Comparison of ENCODE assay signal across 11 cellular contexts in the genomic region with DNA sequence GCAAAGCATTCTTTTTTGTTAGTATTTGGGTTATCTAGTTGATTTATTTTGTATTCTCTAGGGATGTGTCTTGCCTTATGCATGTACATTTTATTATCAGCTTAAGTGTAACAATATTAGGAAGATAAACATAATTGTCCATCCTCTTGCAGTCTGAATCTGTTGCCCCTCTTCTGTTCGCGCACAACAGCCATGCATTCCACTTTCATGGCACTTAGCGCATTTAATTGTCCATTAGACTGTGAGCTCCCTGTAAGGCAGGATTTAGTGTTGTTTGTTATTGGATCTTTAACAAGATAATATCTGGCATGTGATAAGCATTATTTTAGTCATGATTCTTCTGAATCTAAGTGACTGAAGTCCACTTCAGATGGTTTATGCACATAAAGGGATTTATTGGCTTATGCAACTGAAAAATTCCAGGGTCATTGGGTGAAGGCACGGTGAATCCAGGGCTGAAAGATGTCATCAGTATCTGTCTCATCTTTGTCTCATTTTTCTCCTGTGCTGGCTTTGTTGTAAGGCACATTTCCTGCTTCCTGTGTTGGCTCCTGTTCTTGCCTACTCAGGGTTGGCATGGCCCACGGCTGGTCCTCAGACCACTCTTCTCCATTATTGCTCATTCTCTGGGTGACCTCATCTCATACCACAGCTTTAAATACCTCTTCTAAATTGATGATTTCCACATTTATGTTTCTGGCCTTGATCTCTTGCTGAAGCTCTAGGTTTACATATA. TPM values are rescaled to one million over a fixed set of nuclear protein-coding genes. Genes with fewer than 3 reads are reported as not detected.
A peak's percentile ranks its signal among the peaks of the same experiment; 100 is the strongest.
DNase-seq lines count a peak whose midpoint lies in the region; ATAC-seq, FAIRE-seq and TF ChIP-seq lines count a peak whose summit lies in the region.
"Had no signal": no experiment of that assay in that cellular context is flagged by ENCODE, and none has a peak within 500 bp of the region (broad histone marks: within the 10 kb centered on the region; RNA-seq: fewer than 3 reads in every experiment).

No MANE protein-coding gene starts in this region.

- no peak for TF ChIP-seq POLR2A in A549 (IDR thresholded peaks at IDR 0.05; ENCODE audit: low read length)

- DNase-seq in A549 (ENCODE audit: low read depth in 1 of 2, low spot score in 1 of 2): peak; percentile 27 to 90
- DNase-seq in HEK293T (ENCODE audit: extremely low spot score): peak; percentile 17
- no peak for DNase-seq in T-helper 17 cell
- DNase-seq in foreskin keratinocyte: peak in 1 of 2 donors; percentile 71
- DNase-seq: activated T-cell treated with anti-CD3 and anti-CD28 coated beads, Interleukin-2, amount 50 U/mL, for 1 hour; tibial artery had no signal

- no peaks in the 10 kb centered on the region for H3K27me3 Mint-ChIP-seq in T-helper 17 cell

- TF ChIP-seq EP300 in A549 (IDR thresholded peaks at IDR 0.05): peak; percentile 89 to 93; a peak in 3 of 5 replicates

- CTCF ChIA-PET in A549 (lab: Yijun Ruan, JAX) (interaction anchor here (0.6 to 1.8 kb wide), 8 partner anchors 13 to 155 kb away, joined by 3 to 6 read pairs (median 3); no protein-coding TSS in a partner anchor), HEK293T (lab: Yijun Ruan, JAX) (no interaction called here)

- peak overlapping the region; percentile 70 for H3K27ac Mint-ChIP-seq in T-helper 17 cell

- peaks cover 17% of the 10 kb centered on the region for H3K36me3 Mint-ChIP-seq in T-helper 17 cell (ENCODE audit: low read depth)

- no peak overlapping the region for H3K4me3 ChIP-seq in A549
- H3K4me3 ChIP-seq: tibial artery had no signal

- POLR2A ChIA-PET in A549 (lab: Yijun Ruan, JAX) (interaction anchor here (1.0 to 2.1 kb wide), 4 partner anchors 20 to 268 kb away, joined by 3 to 17 read pairs (median 6); a partner anchor contains a TSS), HEK293T (lab: Yijun Ruan, JAX) (interaction anchor here (0.9 kb wide), 1 partner anchor 9 kb away, joined by 3 read pairs; no protein-coding TSS in a partner anchor)

- H3K27ac ChIP-seq in A549 (peak overlapping the region; percentile 86 to 94), foreskin keratinocyte (peak overlapping the region; percentile 12)
- H3K27ac ChIP-seq: tibial artery had no signal

- FAIRE-seq in A549 (lab: Jason Lieb, UNC): no peak

- no peaks in the 10 kb centered on the region for H3K27me3 ChIP-seq in foreskin keratinocyte
- H3K27me3 ChIP-seq: tibial artery had no signal

- H3K4me2 ChIP-seq in A549: peak overlapping the region; percentile 60

- no peak for TF ChIP-seq CTCF in A549 (IDR thresholded peaks at IDR 0.05)
- TF ChIP-seq CTCF in foreskin keratinocyte (conservative IDR thresholded peaks at IDR 0.05): no peak

- H3K4me3 Mint-ChIP-seq in T-helper 17 cell: no peak overlapping the region

- ATAC-seq in A549: peak; percentile 90 to 92
- no peak for ATAC-seq in T-helper 17 cell
- ATAC-seq in foreskin keratinocyte: peak; percentile 58
- no peak for ATAC-seq in HG03457 (IDR thresholded peaks at IDR 0.05; ENCODE audit: unreplicated experiment)
- ATAC-seq in GM21576 (IDR thresholded peaks at IDR 0.05; ENCODE audit: unreplicated experiment): no peak
- no peak for ATAC-seq in HG03025 (IDR thresholded peaks at IDR 0.05; ENCODE audit: low FRiP score, unreplicated experiment)
- no peak for ATAC-seq in HG03280 (IDR thresholded peaks at IDR 0.05; ENCODE audit: unreplicated experiment)

- WGBS in A549 (ENCODE audit: missing lambda C conversion rate): 27% methylated on average over 5 of the region's 5 CpGs

- no peaks in the 10 kb centered on the region for H3K9me3 ChIP-seq in A549
- H3K9me3 ChIP-seq in T-helper 17 cell (ENCODE audit: control insufficient read depth, low read length, poor library complexity, severe bottlenecking): no peaks in the 10 kb centered on the region
- H3K9me3 ChIP-seq: Caco-2, tibial artery had no signal

- peaks cover 32% of the 10 kb centered on the region for H3K4me1 Mint-ChIP-seq in T-helper 17 cell

- peaks cover 88% of the 10 kb centered on the region for H3K4me1 ChIP-seq in A549
- H3K4me1 ChIP-seq in foreskin keratinocyte: peaks cover 8% of the 10 kb centered on the region
- H3K4me1 ChIP-seq: Caco-2 had no signal

- TF ChIP-seq RAD21 in A549 (conservative IDR thresholded peaks at IDR 0.05 in 1 of 2, IDR thresholded peaks at IDR 0.05 in 1 of 2): 0 out of 5 replicates have a peak, but pooled peaks of 1 of the 2 experiments have one; percentile 20

TF ChIP-seq in A549, 52 proteins besides CTCF, POLR2A, EP300 and RAD21 (continues in another document):
- TF ChIP-seq HOXB13 (CRISPR knock-in tag; IDR thresholded peaks at IDR 0.05; ENCODE audit: low read depth) (no peak; the same call in 1 of the 2 replicates), KDM5A (IDR thresholded peaks at IDR 0.05) (no peak), MAFK (IDR thresholded peaks at IDR 0.05; ENCODE audit: partially characterized antibody) (peak; percentile 85), CHD2 (IDR thresholded peaks at IDR 0.05; ENCODE audit: low read length, partially characterized antibody) (no peak), EHMT2 (IDR thresholded peaks at IDR 0.05; ENCODE audit: low read depth) (no peak), SMC3 (IDR thresholded peaks at IDR 0.05) (peak; percentile 15; the same call in 1 of the 3 replicates), NPAS2 (CRISPR knock-in tag; IDR thresholded peaks at IDR 0.05; ENCODE audit: borderline replicate concordance) (no peak), ZSCAN20 (CRISPR knock-in tag; IDR thresholded peaks at IDR 0.05) (no peak), RARB (CRISPR knock-in tag; IDR thresholded peaks at IDR 0.05) (peak; percentile 62; the same call in 1 of the 2 replicates), ZC3H11A (IDR thresholded peaks at IDR 0.05) (no peak), GATA3 (IDR thresholded peaks at IDR 0.05; ENCODE audit: borderline replicate concordance) (peak; percentile 99), FOSL2 (IDR thresholded peaks at IDR 0.05) (peak; percentile 56), FOSL2 (CRISPR knock-in tag; IDR thresholded peaks at IDR 0.05) (peak; percentile 57), RFX5 (IDR thresholded peaks at IDR 0.05) (peak; percentile 71), HOXA7 (CRISPR knock-in tag; IDR thresholded peaks at IDR 0.05) (no peak), JUNB (IDR thresholded peaks at IDR 0.05) (peak; percentile 81)
- TF ChIP-seq, protein P1, sequence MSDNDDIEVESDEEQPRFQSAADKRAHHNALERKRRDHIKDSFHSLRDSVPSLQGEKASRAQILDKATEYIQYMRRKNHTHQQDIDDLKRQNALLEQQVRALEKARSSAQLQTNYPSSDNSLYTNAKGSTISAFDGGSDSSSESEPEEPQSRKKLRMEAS (IDR thresholded peaks at IDR 0.05): peak; percentile 55

TF ChIP-seq in HEK293T, 16 proteins besides CTCF, POLR2A, EP300 and RAD21:
- TF ChIP-seq ARNT (IDR thresholded peaks at IDR 0.05): no peak
- TF ChIP-seq SUZ12 (IDR thresholded peaks at IDR 0.05): no peak
- no peak for TF ChIP-seq ELF4 (IDR thresholded peaks at IDR 0.05)
- TF ChIP-seq ZNF384 (IDR thresholded peaks at IDR 0.05): no peak
- TF ChIP-seq, protein P2, sequence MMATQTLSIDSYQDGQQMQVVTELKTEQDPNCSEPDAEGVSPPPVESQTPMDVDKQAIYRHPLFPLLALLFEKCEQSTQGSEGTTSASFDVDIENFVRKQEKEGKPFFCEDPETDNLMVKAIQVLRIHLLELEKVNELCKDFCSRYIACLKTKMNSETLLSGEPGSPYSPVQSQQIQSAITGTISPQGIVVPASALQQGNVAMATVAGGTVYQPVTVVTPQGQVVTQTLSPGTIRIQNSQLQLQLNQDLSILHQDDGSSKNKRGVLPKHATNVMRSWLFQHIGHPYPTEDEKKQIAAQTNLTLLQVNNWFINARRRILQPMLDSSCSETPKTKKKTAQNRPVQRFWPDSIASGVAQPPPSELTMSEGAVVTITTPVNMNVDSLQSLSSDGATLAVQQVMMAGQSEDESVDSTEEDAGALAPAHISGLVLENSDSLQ (IDR thresholded peaks at IDR 0.05): no peak
- no peak for TF ChIP-seq FOXA1 (IDR thresholded peaks at IDR 0.05)
- TF ChIP-seq HDGF (IDR thresholded peaks at IDR 0.05; ENCODE audit: borderline replicate concordance): no peak
- TF ChIP-seq FOXK2 (IDR thresholded peaks at IDR 0.05): no peak
- TF ChIP-seq BHLHE40 (IDR thresholded peaks at IDR 0.05; ENCODE audit: borderline replicate concordance): no peak
- TF ChIP-seq TARDBP (IDR thresholded peaks at IDR 0.05): no peak
- no peak for TF ChIP-seq LEF1 (IDR thresholded peaks at IDR 0.05; ENCODE audit: borderline replicate concordance)
- no peak for TF ChIP-seq CTBP1 (IDR thresholded peaks at IDR 0.05; ENCODE audit: borderline replicate concordance)
- TF ChIP-seq FOXM1 (IDR thresholded peaks at IDR 0.05; ENCODE audit: borderline replicate concordance): no peak
- no peak for TF ChIP-seq SP1 (IDR thresholded peaks at IDR 0.05)
- no peak for TF ChIP-seq NFRKB (IDR thresholded peaks at IDR 0.05)
- no peak for TF ChIP-seq L3MBTL2 (conservative IDR thresholded peaks at IDR 0.05)

RNA-seq across cellular contexts. Expression of a gene that starts 37.5 kb away (rescaled TPM):
- polyA plus RNA-seq in A549 (2011; rRNA removed) (281 and 378 TPM in 2 replicates), A549 (2017; fragmentation: RNase III; extraction: RNeasy Plus Mini Kit Qiagen cat#74134 plus additional on column Dnase treatment) (126 to 142 TPM (median 129 TPM) in 3 replicates), foreskin keratinocyte (127 and 159 TPM in 2 replicates)
- polyA plus RNA-seq in A549 (2012; cell fraction: cytosol; rRNA removed): 103 and 107 TPM in 2 replicates
- 24.1 and 54.9 TPM in 2 replicates for polyA plus RNA-seq in A549 (2012; cell fraction: nucleus; rRNA removed)
- 298 and 349 TPM in 2 replicates for polyA minus RNA-seq in A549 (2011; rRNA and poly(A)+ RNA removed)
- total RNA-seq in T-helper 17 cell (10 to 100 TPM; 52.9 to 55.7 TPM), foreskin keratinocyte (92.5 and 97.3 TPM in 2 replicates)

Comparison
In these comparisons a context has a peak if more than half of its experiments do, and no peak if none do; other contexts are left out.
1. ATAC-seq: peak in A549 (2 of 2) and foreskin keratinocyte (single experiment); none in T-helper 17 cell (single experiment), HG03457 (single experiment), GM21576 (single experiment), HG03025 (single experiment) and HG03280 (single experiment).
2. DNase-seq: peak in A549 (2 of 2) and HEK293T (single experiment); none in T-helper 17 cell (0 of 3).